ENCODE assay signal across 10 cellular contexts in the genomic region with DNA sequence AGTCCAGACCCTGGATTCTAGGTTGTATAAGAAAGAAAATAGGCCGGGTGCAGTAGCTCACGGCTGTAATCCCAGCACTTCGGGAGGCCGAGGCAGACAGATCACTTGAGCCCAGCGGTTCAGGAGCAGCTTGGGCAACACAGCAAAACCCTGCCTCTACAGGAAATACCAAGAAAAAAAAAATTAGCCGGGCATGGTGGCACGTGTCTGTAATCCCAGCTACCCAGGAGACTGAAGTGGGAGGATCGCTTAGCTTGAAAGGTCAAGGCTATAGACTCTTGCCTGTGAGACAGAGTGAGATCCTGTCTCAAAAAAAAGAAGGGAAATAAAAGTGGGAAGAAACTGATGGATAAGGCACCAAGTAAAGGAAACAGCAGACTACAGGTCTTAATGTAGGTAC.
DNase-seq lines count a peak whose midpoint lies in the region; ATAC-seq and TF ChIP-seq lines count a peak whose summit lies in the region.
"Had no signal": no experiment of that assay in that cellular context is flagged by ENCODE, and none has a peak within 500 bp of the region (broad histone marks: within the 10 kb centered on the region; RNA-seq: fewer than 3 reads in every experiment).

No MANE protein-coding gene starts in this region.

- H3K36me3 ChIP-seq in CD4-positive, CD25-positive, alpha-beta regulatory T cell (ENCODE audit: control insufficient read depth, insufficient read depth, low read length), result peaks cover 13% of the 10 kb centered on the region
- H3K36me3 ChIP-seq: WERI-Rb-1 had no signal

- no peaks in the 10 kb centered on the region for H3K27me3 Mint-ChIP-seq in CD4-positive, CD25-positive, alpha-beta regulatory T cell
- no peaks in the 10 kb centered on the region for H3K27me3 Mint-ChIP-seq in activated B cell treated with CpG ODN at 0.5 μM for 24 hours
- no peaks in the 10 kb centered on the region for H3K27me3 Mint-ChIP-seq in memory B cell

- H3K4me1 Mint-ChIP-seq in CD4-positive, CD25-positive, alpha-beta regulatory T cell, result peaks cover 48 to 91% (median 73%) of the 10 kb centered on the region in 4 donors
- H3K4me1 Mint-ChIP-seq in activated B cell treated with CpG ODN at 0.5 μM for 24 hours (peaks cover 82% of the 10 kb centered on the region), memory B cell (peaks cover 45% of the 10 kb centered on the region)

- TF ChIP-seq CTCF in GM12875 (IDR thresholded peaks at IDR 0.05; ENCODE audit: borderline replicate concordance, insufficient read depth, low read depth, low read length) (no peak), activated B cell treated with CpG ODN at 0.5 μM for 24 hours (IDR thresholded peaks at IDR 0.05) (no peak), RWPE1 (conservative IDR thresholded peaks at IDR 0.05; ENCODE audit: low read depth) (no peak)

- CTCF ChIA-PET in activated B cell treated with CpG ODN at 0.5 μM for 24 hours (lab: Charles Lee) (interaction anchor here (1.4 to 2.3 kb wide), 2 partner anchors 10 to 14 kb away, joined by 3 to 6 read pairs; no protein-coding TSS in a partner anchor), RWPE1 (lab: Yijun Ruan, JAX) (interaction anchor here (0.5 kb wide), 1 partner anchor 19 kb away, joined by 7 read pairs; no protein-coding TSS in a partner anchor)

- no peak for DNase-seq in CD4-positive, CD25-positive, alpha-beta regulatory T cell
- DNase-seq in activated B cell treated with CpG ODN at 0.5 μM for 24 hours (no peak), memory B cell (ENCODE audit: low spot score in 2 of 2) (no peak), RWPE1 (ENCODE audit: low spot score) (no peak), iPS-NIHi11 (ENCODE audit: low spot score) (no peak)
- DNase-seq: left ventricle myocardium inferior, NCI-H510A treated with DMSO at 0.1 percent for 48 hours, WERI-Rb-1 had no signal

- H3K4me3 Mint-ChIP-seq in CD4-positive, CD25-positive, alpha-beta regulatory T cell, result peak overlapping the region; percentile 56 to 86 (median 78)
- H3K4me3 Mint-ChIP-seq in activated B cell treated with CpG ODN at 0.5 μM for 24 hours, result peak overlapping the region; percentile 57
- H3K4me3 Mint-ChIP-seq in memory B cell, result peak overlapping the region; percentile 50

- no peaks in the 10 kb centered on the region for H3K9me3 ChIP-seq in CD4-positive, CD25-positive, alpha-beta regulatory T cell (ENCODE audit: control insufficient read depth in 2 of 2, low read length in 2 of 2)
- H3K9me3 ChIP-seq: left ventricle myocardium inferior had no signal

- peaks cover 0 to 3% (median 0%) of the 10 kb centered on the region in 7 donors for H3K9me3 Mint-ChIP-seq in CD4-positive, CD25-positive, alpha-beta regulatory T cell
- H3K9me3 Mint-ChIP-seq in activated B cell treated with CpG ODN at 0.5 μM for 24 hours, result peaks cover 8% of the 10 kb centered on the region
- H3K9me3 Mint-ChIP-seq in memory B cell, result peaks cover 3% of the 10 kb centered on the region

- H3K27ac Mint-ChIP-seq in CD4-positive, CD25-positive, alpha-beta regulatory T cell, result peak overlapping the region; percentile 90 to 97 (median 91)
- H3K27ac Mint-ChIP-seq in activated B cell treated with CpG ODN at 0.5 μM for 24 hours (peak overlapping the region; percentile 83), memory B cell (peak overlapping the region; percentile 69)

- ATAC-seq in CD4-positive, CD25-positive, alpha-beta regulatory T cell (ENCODE audit: low read depth in 2 of 2), result no peak
- ATAC-seq in activated B cell treated with CpG ODN at 0.5 μM for 24 hours (ENCODE audit: low read depth) (no peak), memory B cell (ENCODE audit: low read depth) (no peak), GM21381 (IDR thresholded peaks at IDR 0.05; ENCODE audit: unreplicated experiment) (no peak)

- peaks cover 28% of the 10 kb centered on the region for H3K36me3 Mint-ChIP-seq in CD4-positive, CD25-positive, alpha-beta regulatory T cell
- H3K36me3 Mint-ChIP-seq in activated B cell treated with CpG ODN at 0.5 μM for 24 hours (ENCODE audit: low read depth) (peaks cover 35% of the 10 kb centered on the region), memory B cell (peaks cover 25% of the 10 kb centered on the region)

- peaks cover 73% of the 10 kb centered on the region for H3K4me1 ChIP-seq in CD4-positive, CD25-positive, alpha-beta regulatory T cell (ENCODE audit: control insufficient read depth, insufficient read depth, low read length, poor library complexity, severe bottlenecking)

- POLR2A ChIA-PET in activated B cell treated with CpG ODN at 0.5 μM for 24 hours (lab: Charles Lee), result interaction anchor here (0.6 to 2.8 kb wide), 5 partner anchors 10 to 60 kb away, joined by 3 to 9 read pairs (median 3); no protein-coding TSS in a partner anchor
- POLR2A ChIA-PET in RWPE1 (lab: Yijun Ruan, JAX; ENCODE audit: low non-redundant PET), result no interaction called here

- intact Hi-C loops in activated B cell treated with CpG ODN at 0.5 μM for 24 hours (cut with micrococcal nuclease), result loop anchor here (1.0 kb wide), 1 partner anchor 11 kb away; no protein-coding TSS in a partner anchor

- peak overlapping the region; percentile 59 for H3K27ac ChIP-seq in CD4-positive, CD25-positive, alpha-beta regulatory T cell (ENCODE audit: insufficient read depth, low read length, poor library complexity, severe bottlenecking)
- H3K27ac ChIP-seq in RWPE1, result no peak overlapping the region
- H3K27ac ChIP-seq: left ventricle myocardium inferior, WERI-Rb-1 had no signal

- no peaks in the 10 kb centered on the region for H3K27me3 ChIP-seq in CD4-positive, CD25-positive, alpha-beta regulatory T cell (ENCODE audit: control insufficient read depth, insufficient read depth, low read length)

- H3K4me3 ChIP-seq in CD4-positive, CD25-positive, alpha-beta regulatory T cell (ENCODE audit: low read depth, low read length), result peak overlapping the region; percentile 79
- peak overlapping the region; percentile 35 for H3K4me3 ChIP-seq in GM12875 (ENCODE audit: low read depth, low read length)
- H3K4me3 ChIP-seq: left ventricle myocardium inferior had no signal
